In genomic region chr10:100057948-100058347, GRCh38 we compare ENCODE assay signal across 43 cellular contexts. TPM values are rescaled to one million over a fixed set of nuclear protein-coding genes. Genes with fewer than 3 reads are reported as not detected.
"Had no signal": no experiment of that assay in that cellular context is flagged by ENCODE, and none has a peak within 500 bp of the region (broad histone marks: within the 10 kb centered on the region; RNA-seq: fewer than 3 reads in every experiment).

No MANE protein-coding gene starts in this region.

- ATAC-seq: activated naive CD4-positive, alpha-beta T cell treated with anti-CD3 and anti-CD28 coated beads, Interleukin-2, amount 50 U/mL, for 72 hours; activated naive CD8-positive, alpha-beta T cell treated with anti-CD3 and anti-CD28 coated beads, Interleukin-2, amount 50 U/mL, for 24 hours; activated T-cell treated with anti-CD3 and anti-CD28 coated beads, Interleukin-2, amount 50 U/mL, for 4 hours; activated T-cell treated with anti-CD3 and anti-CD28 coated beads, Interleukin-2, amount 50 U/mL, for 72 hours; activated T-helper 17 cell treated with anti-CD3 and anti-CD28 coated beads, Interleukin-2, amount 50 U/mL, for 72 hours; body of pancreas had no signal

- H3K9me3 ChIP-seq: adrenal gland, body of pancreas had no signal

- H3K27ac Mint-ChIP-seq: activated naive CD4-positive, alpha-beta T cell treated with anti-CD3 and anti-CD28 coated beads for 36 hours; activated naive CD4-positive, alpha-beta T cell treated with anti-CD3 and anti-CD28 coated beads, Interleukin-2, amount 10 ng/mL, durations not matched to agents 7 days and 5 days; activated naive CD4-positive, alpha-beta T cell treated with anti-CD3 and anti-CD28 coated beads, Interleukin-2, amount 50 U/mL, for 72 hours; activated naive CD8-positive, alpha-beta T cell; activated naive CD8-positive, alpha-beta T cell treated with anti-CD3 and anti-CD28 coated beads for 36 hours; activated naive CD8-positive, alpha-beta T cell treated with anti-CD3 and anti-CD28 coated beads, Interleukin-2, amount 10 ng/mL, durations not matched to agents 7 days and 5 days; activated naive CD8-positive, alpha-beta T cell treated with anti-CD3 and anti-CD28 coated beads, Interleukin-2, amount 50 U/mL, for 24 hours; activated T-cell treated with anti-CD3 and anti-CD28 coated beads, Interleukin-2, amount 50 U/mL, for 24 hours; activated T-cell treated with anti-CD3 and anti-CD28 coated beads, Interleukin-2, amount 50 U/mL, for 72 hours; activated T-helper 1 cell treated with anti-CD3 and anti-CD28 coated beads, Interleukin-12 subunit alpha, Interleukin-12 subunit beta, Interleukin-2, Interleukin-4 antibody, amounts not matched to agents 30 ng/mL and 10 ng/mL and 1 ng/mL, durations not matched to agents 14 hours and 24 hours and 36 hours; activated T-helper 17 cell treated with anti-CD3 and anti-CD28 coated beads, Interleukin-2, amount 50 U/mL, for 72 hours; activated T-helper 2 cell treated with anti-CD3 and anti-CD28 coated beads, Interferon-gamma antibody, Interleukin-2, Interleukin-4, amounts not matched to agents 10 μg/mL and 5 μg/mL and 100 μg/mL, durations not matched to agents 14 hours and 24 hours and 36 hours; brain had no signal

- H3K4me1 Mint-ChIP-seq: activated naive CD4-positive, alpha-beta T cell treated with anti-CD3 and anti-CD28 coated beads, Interleukin-2, amount 10 ng/mL, durations not matched to agents 7 days and 5 days; activated naive CD4-positive, alpha-beta T cell treated with anti-CD3 and anti-CD28 coated beads, Interleukin-2, amount 50 U/mL, for 24 hours; activated naive CD8-positive, alpha-beta T cell treated with anti-CD3 and anti-CD28 coated beads for 36 hours; activated naive CD8-positive, alpha-beta T cell treated with anti-CD3 and anti-CD28 coated beads, Interleukin-2, amount 10 ng/mL, durations not matched to agents 7 days and 5 days; activated naive CD8-positive, alpha-beta T cell treated with anti-CD3 and anti-CD28 coated beads, Interleukin-2, amount 50 U/mL, for 24 hours; activated T-helper 17 cell treated with anti-CD3 and anti-CD28 coated beads, Interleukin-2, amount 50 U/mL, for 72 hours; brain; central memory CD8-positive, alpha-beta T cell had no signal

- H3K36me3 ChIP-seq: adrenal gland, ascending aorta, brain microvascular endothelial cell, breast epithelium, cardiac muscle cell had no signal

- DNase-seq: activated effector memory CD4-positive, alpha-beta T cell treated with anti-CD3 and anti-CD28 coated beads, Interleukin-2, amount 50 U/mL, for 16 hours; activated effector memory CD4-positive, alpha-beta T cell treated with Interleukin-2 at 50 U/mL for 16 hours; activated gamma-delta T cell; activated gamma-delta T cell treated with Interleukin-2 at 50 U/mL for 16 hours; activated naive CD4-positive, alpha-beta T cell; activated naive CD4-positive, alpha-beta T cell treated with anti-CD3 and anti-CD28 coated beads for 36 hours; activated naive CD4-positive, alpha-beta T cell treated with anti-CD3 and anti-CD28 coated beads, Interleukin-2, amount 10 ng/mL, durations not matched to agents 7 days and 5 days; activated naive CD4-positive, alpha-beta T cell treated with anti-CD3 and anti-CD28 coated beads, Interleukin-2, amount 50 U/mL, for 16 hours; activated naive CD4-positive, alpha-beta T cell treated with Interleukin-2 at 50 U/mL for 16 hours; activated naive CD8-positive, alpha-beta T cell treated with anti-CD3 and anti-CD28 coated beads for 36 hours; activated naive CD8-positive, alpha-beta T cell treated with anti-CD3 and anti-CD28 coated beads, Interleukin-2, amount 10 ng/mL, durations not matched to agents 7 days and 5 days; activated naive CD8-positive, alpha-beta T cell treated with anti-CD3 and anti-CD28 coated beads, Interleukin-2, amount 50 U/mL, for 24 hours; activated T-cell treated with anti-CD3 and anti-CD28 coated beads, Interleukin-2, amount 50 U/mL, for 1 hour; activated T-cell treated with anti-CD3 and anti-CD28 coated beads, Interleukin-2, amount 50 U/mL, for 24 hours; activated T-cell treated with anti-CD3 and anti-CD28 coated beads, Interleukin-2, amount 50 U/mL, for 4 hours; activated T-cell treated with anti-CD3 and anti-CD28 coated beads, Interleukin-2, amount 50 U/mL, for 48 hours; activated T-cell treated with anti-CD3 and anti-CD28 coated beads, Interleukin-2, amount 50 U/mL, for 72 hours; adrenal gland; amniotic stem cell; amygdala; anterior cingulate cortex; aorta; body of pancreas; brain microvascular endothelial cell; central memory CD4-positive, alpha-beta T cell; cerebellar nuclear complex had no signal

- H3K36me3 Mint-ChIP-seq: activated naive CD4-positive, alpha-beta T cell treated with anti-CD3 and anti-CD28 coated beads, Interleukin-2, amount 10 ng/mL, durations not matched to agents 7 days and 5 days; activated naive CD4-positive, alpha-beta T cell treated with anti-CD3 and anti-CD28 coated beads, Interleukin-2, amount 50 U/mL, for 24 hours; activated naive CD4-positive, alpha-beta T cell treated with anti-CD3 and anti-CD28 coated beads, Interleukin-2, amount 50 U/mL, for 72 hours; activated naive CD8-positive, alpha-beta T cell; activated naive CD8-positive, alpha-beta T cell treated with anti-CD3 and anti-CD28 coated beads for 36 hours; activated naive CD8-positive, alpha-beta T cell treated with anti-CD3 and anti-CD28 coated beads, Interleukin-2, amount 10 ng/mL, durations not matched to agents 7 days and 5 days; brain had no signal

- H3K4me3 ChIP-seq: adrenal gland, ascending aorta, body of pancreas, breast epithelium, cardiac muscle cell had no signal

- H3K4me1 ChIP-seq: adrenal gland, ascending aorta, body of pancreas, breast epithelium had no signal

- H3K9me3 Mint-ChIP-seq: activated naive CD4-positive, alpha-beta T cell treated with anti-CD3 and anti-CD28 coated beads for 36 hours; activated naive CD4-positive, alpha-beta T cell treated with anti-CD3 and anti-CD28 coated beads, Interleukin-2, amount 10 ng/mL, durations not matched to agents 7 days and 5 days; activated naive CD4-positive, alpha-beta T cell treated with anti-CD3 and anti-CD28 coated beads, Interleukin-2, amount 50 U/mL, for 24 hours; activated naive CD4-positive, alpha-beta T cell treated with anti-CD3 and anti-CD28 coated beads, Interleukin-2, amount 50 U/mL, for 72 hours; activated naive CD8-positive, alpha-beta T cell treated with anti-CD3 and anti-CD28 coated beads, Interleukin-2, amount 10 ng/mL, durations not matched to agents 7 days and 5 days; activated T-cell treated with anti-CD3 and anti-CD28 coated beads, Interleukin-2, amount 50 U/mL, for 24 hours; activated T-cell treated with anti-CD3 and anti-CD28 coated beads, Interleukin-2, amount 50 U/mL, for 4 hours; activated T-cell treated with anti-CD3 and anti-CD28 coated beads, Interleukin-2, amount 50 U/mL, for 72 hours; activated T-helper 1 cell treated with anti-CD3 and anti-CD28 coated beads, Interleukin-12 subunit alpha, Interleukin-12 subunit beta, Interleukin-2, Interleukin-4 antibody, amounts not matched to agents 30 ng/mL and 10 ng/mL and 1 ng/mL, durations not matched to agents 14 hours and 24 hours and 36 hours; activated T-helper 17 cell treated with anti-CD3 and anti-CD28 coated beads, Interleukin-2, amount 50 U/mL, for 72 hours; activated T-helper 2 cell treated with anti-CD3 and anti-CD28 coated beads, Interferon-gamma antibody, Interleukin-2, Interleukin-4, amounts not matched to agents 10 μg/mL and 5 μg/mL and 100 μg/mL, durations not matched to agents 14 hours and 24 hours and 36 hours; central memory CD8-positive, alpha-beta T cell had no signal

- H3K4me3 Mint-ChIP-seq: activated naive CD4-positive, alpha-beta T cell treated with anti-CD3 and anti-CD28 coated beads for 36 hours; activated naive CD4-positive, alpha-beta T cell treated with anti-CD3 and anti-CD28 coated beads, Interleukin-2, amount 10 ng/mL, durations not matched to agents 7 days and 5 days; activated naive CD4-positive, alpha-beta T cell treated with anti-CD3 and anti-CD28 coated beads, Interleukin-2, amount 50 U/mL, for 24 hours; activated naive CD8-positive, alpha-beta T cell; activated naive CD8-positive, alpha-beta T cell treated with anti-CD3 and anti-CD28 coated beads for 36 hours; activated naive CD8-positive, alpha-beta T cell treated with anti-CD3 and anti-CD28 coated beads, Interleukin-2, amount 10 ng/mL, durations not matched to agents 7 days and 5 days; activated naive CD8-positive, alpha-beta T cell treated with anti-CD3 and anti-CD28 coated beads, Interleukin-2, amount 50 U/mL, for 24 hours; activated T-cell treated with anti-CD3 and anti-CD28 coated beads, Interleukin-2, amount 50 U/mL, for 24 hours; activated T-cell treated with anti-CD3 and anti-CD28 coated beads, Interleukin-2, amount 50 U/mL, for 4 hours; activated T-cell treated with anti-CD3 and anti-CD28 coated beads, Interleukin-2, amount 50 U/mL, for 72 hours; activated T-helper 1 cell treated with anti-CD3 and anti-CD28 coated beads, Interleukin-12 subunit alpha, Interleukin-12 subunit beta, Interleukin-2, Interleukin-4 antibody, amounts not matched to agents 30 ng/mL and 10 ng/mL and 1 ng/mL, durations not matched to agents 14 hours and 24 hours and 36 hours; activated T-helper 17 cell treated with anti-CD3 and anti-CD28 coated beads, Interleukin-2, amount 50 U/mL, for 72 hours; brain; central memory CD8-positive, alpha-beta T cell had no signal

- H3K27ac ChIP-seq: adrenal gland, ascending aorta, body of pancreas, brain microvascular endothelial cell, breast epithelium, cardiac muscle cell had no signal

RNA-seq across cellular contexts. Expression of gene CPN1, which starts 23.7 kb away (rescaled TPM):
- total RNA-seq: activated naive CD4-positive, alpha-beta T cell treated with anti-CD3 and anti-CD28 coated beads for 36 hours; activated naive CD4-positive, alpha-beta T cell treated with anti-CD3 and anti-CD28 coated beads, Interleukin-2, amount 50 U/mL, for 72 hours; activated naive CD8-positive, alpha-beta T cell treated with anti-CD3 and anti-CD28 coated beads for 36 hours; activated naive CD8-positive, alpha-beta T cell treated with anti-CD3 and anti-CD28 coated beads, Interleukin-2, amount 10 ng/mL, durations not matched to agents 7 days and 5 days; activated T-cell treated with anti-CD3 and anti-CD28 coated beads, Interleukin-2, amount 50 U/mL, for 4 hours; activated T-cell treated with anti-CD3 and anti-CD28 coated beads, Interleukin-2, amount 50 U/mL, for 72 hours; activated T-helper 1 cell treated with anti-CD3 and anti-CD28 coated beads, Interleukin-12 subunit alpha, Interleukin-12 subunit beta, Interleukin-2, Interleukin-4 antibody, amounts not matched to agents 30 ng/mL and 10 ng/mL and 1 ng/mL, durations not matched to agents 14 hours and 24 hours and 36 hours; activated T-helper 17 cell treated with anti-CD3 and anti-CD28 coated beads, Interleukin-2, amount 50 U/mL, for 72 hours; activated T-helper 2 cell treated with anti-CD3 and anti-CD28 coated beads, Interferon-gamma antibody, Interleukin-2, Interleukin-4, amounts not matched to agents 10 μg/mL and 5 μg/mL and 100 μg/mL, durations not matched to agents 14 hours and 24 hours and 36 hours; adrenal gland; aorta; ascending aorta; astrocyte; body of pancreas; breast epithelium; bronchial epithelial cell; cardiac muscle cell; cardiac septum; cerebellum; chondrocyte had no signal
- polyA plus RNA-seq: adipose tissue, adrenal gland, aorta, cardiac muscle cell had no signal
